In genomic region chr16:21717608-21718007, GRCh38 we compare ENCODE assay signal across 28 cellular contexts. TPM values are rescaled to one million over a fixed set of nuclear protein-coding genes. Genes with fewer than 3 reads are reported as not detected.
"Had no signal": no experiment of that assay in that cellular context is flagged by ENCODE, and none has a peak within 500 bp of the region (broad histone marks: within the 10 kb centered on the region; RNA-seq: fewer than 3 reads in every experiment).

No MANE protein-coding gene starts in this region.

- H3K4me3 Mint-ChIP-seq: memory B cell; naive thymus-derived CD4-positive, alpha-beta T cell had no signal

- ATAC-seq: foreskin keratinocyte; gastroesophageal sphincter; heart left ventricle; left cardiac atrium; left lung; left ventricle myocardium superior; lower lobe of right lung; naive thymus-derived CD4-positive, alpha-beta T cell had no signal

- H3K36me3 ChIP-seq: esophagus muscularis mucosa, gastroesophageal sphincter, heart left ventricle, left lung, lower lobe of right lung had no signal

- H3K27me3 ChIP-seq: dorsolateral prefrontal cortex, esophagus muscularis mucosa, foreskin keratinocyte, heart left ventricle, left lung had no signal

- H3K27ac Mint-ChIP-seq: memory B cell; naive thymus-derived CD4-positive, alpha-beta T cell had no signal

- H3K4me1 Mint-ChIP-seq: memory B cell had no signal

- H3K9me3 ChIP-seq: esophagus muscularis mucosa, gastroesophageal sphincter, heart left ventricle, left lung, lower lobe of right lung had no signal

- FAIRE-seq: colon, endothelial cell of umbilical vein, frontal cortex, islet of Langerhans, keratinocyte had no signal

- H3K4me3 ChIP-seq: coronary artery, dorsolateral prefrontal cortex, esophagus muscularis mucosa, gastroesophageal sphincter, heart left ventricle, left lung, lower lobe of right lung had no signal

- DNase-seq: dermis blood vessel endothelial cell; dorsolateral prefrontal cortex; effector CD4-positive, alpha-beta T cell; effector memory CD4-positive, alpha-beta T cell; foreskin keratinocyte; heart left ventricle; hippocampal formation; left cardiac atrium; left lung; left ventricle myocardium superior; lower lobe of right lung; mammary epithelial cell; mesendoderm; midbrain; naive thymus-derived CD4-positive, alpha-beta T cell had no signal

- H3K27ac ChIP-seq: coronary artery, dorsolateral prefrontal cortex, esophagus muscularis mucosa, foreskin keratinocyte, gastroesophageal sphincter, heart left ventricle, left lung, lower lobe of right lung had no signal

- H3K36me3 Mint-ChIP-seq: memory B cell; naive thymus-derived CD4-positive, alpha-beta T cell had no signal

- H3K4me1 ChIP-seq: esophagus muscularis mucosa, foreskin keratinocyte, gastroesophageal sphincter, heart left ventricle, left lung, lower lobe of right lung had no signal

- H3K9me3 Mint-ChIP-seq: memory B cell; naive thymus-derived CD4-positive, alpha-beta T cell had no signal

RNA-seq across cellular contexts. Expression of gene OTOA, which starts 53.8 kb away (rescaled TPM):
- total RNA-seq: dermis blood vessel endothelial cell, epithelial cell of proximal tubule, left ventricle myocardium superior, lower leg skin had no signal
- polyA plus RNA-seq: endothelial cell of umbilical vein, esophagus, fibroblast of lung, keratinocyte had no signal
